Comparison of ENCODE assay signal across 18 cellular contexts in genomic region chr11:113119074-113119473, GRCh38.
A peak's percentile ranks its signal among the peaks of the same experiment; 100 is the strongest.
DNase-seq lines count a peak whose midpoint lies in the region; ATAC-seq, FAIRE-seq and TF ChIP-seq lines count a peak whose summit lies in the region.
"Had no signal": no experiment of that assay in that cellular context is flagged by ENCODE, and none has a peak within 500 bp of the region (broad histone marks: within the 10 kb centered on the region; RNA-seq: fewer than 3 reads in every experiment).

No MANE protein-coding gene starts in this region.

- H3K4me3 ChIP-seq in Karpas-422 (ENCODE audit: low read length) (no peak overlapping the region), astrocyte (ENCODE audit: insufficient read depth, low read depth, low read length) (no peak overlapping the region), right cardiac atrium (ENCODE audit: low read length) (no peak overlapping the region), smooth muscle cell (no peak overlapping the region)
- H3K4me3 ChIP-seq: upper lobe of left lung had no signal

- no peak overlapping the region for H3K4me3 Mint-ChIP-seq in astrocyte (ENCODE audit: unreplicated experiment)
- H3K4me3 Mint-ChIP-seq: CD14-positive monocyte; naive thymus-derived CD4-positive, alpha-beta T cell; T-helper 2 cell treated with Interferon-gamma antibody and Interleukin-4, amounts not matched to agents 5 μg/mL and 100 μg/mL, for 36 hours had no signal

- H3K9me3 ChIP-seq in Karpas-422 (ENCODE audit: low read length) (no peaks in the 10 kb centered on the region), astrocyte (ENCODE audit: insufficient read depth, low read depth, low read length) (no peaks in the 10 kb centered on the region), right cardiac atrium (ENCODE audit: control insufficient read depth, low read length) (no peaks in the 10 kb centered on the region), smooth muscle cell (replicated peaks; ENCODE audit: low read depth) (no peaks in the 10 kb centered on the region)
- H3K9me3 ChIP-seq: upper lobe of left lung had no signal

- peaks cover 5% of the 10 kb centered on the region for H3K27me3 Mint-ChIP-seq in astrocyte (ENCODE audit: low read depth, unreplicated experiment)

- ATAC-seq in right cardiac atrium: peak; percentile 74 to 86
- no peak for ATAC-seq in HG02759 (IDR thresholded peaks at IDR 0.05; ENCODE audit: unreplicated experiment)
- ATAC-seq in GM21515 (IDR thresholded peaks at IDR 0.05; ENCODE audit: unreplicated experiment): no peak
- ATAC-seq: foreskin keratinocyte; naive thymus-derived CD4-positive, alpha-beta T cell had no signal

- H3F3A ChIP-seq in smooth muscle cell (ENCODE audit: low read depth): no peaks in the 10 kb centered on the region

- H3K4me1 ChIP-seq in Karpas-422 (ENCODE audit: low read length) (peaks cover 66% of the 10 kb centered on the region), astrocyte (ENCODE audit: insufficient read depth, low read length) (no peaks in the 10 kb centered on the region), right cardiac atrium (ENCODE audit: control insufficient read depth, insufficient read depth, low read length) (peaks cover 6% of the 10 kb centered on the region), smooth muscle cell (ENCODE audit: low read depth) (no peaks in the 10 kb centered on the region)
- H3K4me1 ChIP-seq: foreskin keratinocyte, upper lobe of left lung had no signal

- H3K36me3 ChIP-seq in Karpas-422 (ENCODE audit: insufficient read depth, low read length): no peaks in the 10 kb centered on the region
- no peaks in the 10 kb centered on the region for H3K36me3 ChIP-seq in astrocyte (ENCODE audit: insufficient read depth, low read length)
- no peaks in the 10 kb centered on the region for H3K36me3 ChIP-seq in smooth muscle cell (ENCODE audit: low read depth)
- H3K36me3 ChIP-seq: upper lobe of left lung had no signal

- H3K27me3 ChIP-seq in Karpas-422 (ENCODE audit: low read length): no peaks in the 10 kb centered on the region
- peaks cover 1% of the 10 kb centered on the region for H3K27me3 ChIP-seq in astrocyte (ENCODE audit: insufficient read depth, low read length)
- no peaks in the 10 kb centered on the region for H3K27me3 ChIP-seq in right cardiac atrium (ENCODE audit: control insufficient read depth, insufficient read depth)
- H3K27me3 ChIP-seq in smooth muscle cell (ENCODE audit: low read depth): no peaks in the 10 kb centered on the region
- H3K27me3 ChIP-seq: foreskin keratinocyte, upper lobe of left lung had no signal

- DNase-seq in Karpas-422 (no peak), astrocyte (ENCODE audit: low read depth) (no peak), right cardiac atrium (no peak), smooth muscle cell (lab: John Stamatoyannopoulos, UW; ENCODE audit: unreplicated experiment) (no peak), GM20000 (ENCODE audit: low spot score) (no peak)
- no peak for DNase-seq in stimulated activated CD4-positive, alpha-beta T cell treated with anti-CD3 and anti-CD28 coated beads, Interleukin-12 subunit alpha, Interleukin-12 subunit beta, amount 100 ng/mL, for 4 hours
- DNase-seq: activated effector memory CD4-positive, alpha-beta T cell treated with anti-CD3 and anti-CD28 coated beads, Interleukin-2, amount 50 U/mL, for 16 hours; DMS79 treated with DMSO at 0.1 percent for 48 hours; naive thymus-derived CD4-positive, alpha-beta T cell; NCI-H446; stimulated activated naive CD4-positive, alpha-beta T cell treated with Interleukin-2 at 50 U/mL for 16 hours; upper lobe of left lung had no signal

- intact Hi-C loops in right cardiac atrium (cut with DNase I): loop anchor here in 2 of 4 donors (10.0 kb wide), 1 partner anchor 154 kb away; the partner anchor contains the start of gene NCAM1 (in 2 of the 2)

- H3K79me2 ChIP-seq in Karpas-422 (ENCODE audit: low read length) (no peaks in the 10 kb centered on the region), astrocyte (ENCODE audit: insufficient read depth, low read length) (no peaks in the 10 kb centered on the region), smooth muscle cell (ENCODE audit: low read depth) (no peaks in the 10 kb centered on the region)

- no peak for TF ChIP-seq CTCF in astrocyte (IDR thresholded peaks at IDR 0.05; ENCODE audit: insufficient read depth, low read depth, low read length)
- TF ChIP-seq CTCF in smooth muscle cell (IDR thresholded peaks at IDR 0.05; ENCODE audit: borderline replicate concordance, insufficient read depth, poor library complexity, severe bottlenecking): no peak
- TF ChIP-seq CTCF in GM20000 (IDR thresholded peaks at IDR 0.05; ENCODE audit: extremely low read depth, missing control alignments): no peak

- H3K4me1 Mint-ChIP-seq in astrocyte (ENCODE audit: low read depth, unreplicated experiment): peaks cover 8% of the 10 kb centered on the region
- H3K4me1 Mint-ChIP-seq: naive thymus-derived CD4-positive, alpha-beta T cell had no signal

- H3K4me2 ChIP-seq in Karpas-422 (ENCODE audit: low read depth, low read length, poor library complexity, severe bottlenecking) (peak overlapping the region; percentile 42), astrocyte (ENCODE audit: low read length) (no peak overlapping the region), smooth muscle cell (no peak overlapping the region)

- H3K27ac Mint-ChIP-seq in astrocyte (ENCODE audit: unreplicated experiment): peak overlapping the region; percentile 13
- H3K27ac Mint-ChIP-seq: CD14-positive monocyte; naive thymus-derived CD4-positive, alpha-beta T cell; T-helper 2 cell treated with Interferon-gamma antibody and Interleukin-4, amounts not matched to agents 5 μg/mL and 100 μg/mL, for 36 hours had no signal

- H2AFZ ChIP-seq in Karpas-422 (ENCODE audit: low read length) (no peak overlapping the region), astrocyte (ENCODE audit: low read depth, low read length) (no peak overlapping the region), smooth muscle cell (ENCODE audit: low read depth) (peak overlapping the region; percentile 40)

- H4K20me1 ChIP-seq in Karpas-422 (ENCODE audit: insufficient read depth, low read depth, low read length) (no peaks in the 10 kb centered on the region), astrocyte (ENCODE audit: insufficient read depth, low read length) (no peaks in the 10 kb centered on the region), smooth muscle cell (ENCODE audit: low read depth) (no peaks in the 10 kb centered on the region)

- H3K27ac ChIP-seq in Karpas-422 (ENCODE audit: low read length) (peak overlapping the region; percentile 71), astrocyte (ENCODE audit: low read depth, low read length) (no peak overlapping the region), right cardiac atrium (ENCODE audit: low read length) (peak overlapping the region; percentile 71), smooth muscle cell (ENCODE audit: low read depth) (no peak overlapping the region)
- H3K27ac ChIP-seq: foreskin keratinocyte, upper lobe of left lung had no signal

- H3K9me2 ChIP-seq in Karpas-422 (replicated peaks; ENCODE audit: insufficient read depth, low read length): no peaks in the 10 kb centered on the region

- FAIRE-seq in astrocyte (lab: Jason Lieb, UNC): no peak
- FAIRE-seq: HTR-8/SVneo had no signal

- no peaks in the 10 kb centered on the region for H3K9me3 Mint-ChIP-seq in astrocyte (ENCODE audit: unreplicated experiment)
- H3K9me3 Mint-ChIP-seq: T-helper 2 cell treated with Interferon-gamma antibody and Interleukin-4, amounts not matched to agents 5 μg/mL and 100 μg/mL, for 36 hours had no signal

- WGBS in right cardiac atrium: 28% methylated on average over 3 of the region's 3 CpGs
- whole genome bisulfite sequencing in smooth muscle cell (ENCODE audit: low lambda C conversion rate): 24% methylated on average over 3 of the region's 3 CpGs

- no peak overlapping the region for H3K9ac ChIP-seq in Karpas-422 (ENCODE audit: low read length)
- no peak overlapping the region for H3K9ac ChIP-seq in astrocyte (ENCODE audit: low read length)
- no peak overlapping the region for H3K9ac ChIP-seq in smooth muscle cell (ENCODE audit: low read depth)

- H3K36me3 Mint-ChIP-seq in astrocyte (ENCODE audit: low read depth, unreplicated experiment): no peaks in the 10 kb centered on the region
- H3K36me3 Mint-ChIP-seq: CD14-positive monocyte; naive thymus-derived CD4-positive, alpha-beta T cell had no signal

Comparison
In these comparisons a context has a peak if more than half of its experiments do, and no peak if none do; other contexts are left out.
1. H3K27ac ChIP-seq: peak in Karpas-422 (single experiment) and right cardiac atrium (single experiment); none in astrocyte (single experiment) and smooth muscle cell (single experiment).
2. ATAC-seq: peak in right cardiac atrium (2 of 2); none in HG02759 (single experiment) and GM21515 (single experiment).